ENCODE assay signal across 22 cellular contexts in genomic region chr19:13129384-13129783, GRCh38. TPM values are rescaled to one million over a fixed set of nuclear protein-coding genes. Genes with fewer than 3 reads are reported as not detected.
"Had no signal": no experiment of that assay in that cellular context is flagged by ENCODE, and none has a peak within 500 bp of the region (broad histone marks: within the 10 kb centered on the region; RNA-seq: fewer than 3 reads in every experiment).

No MANE protein-coding gene starts in this region.

- H3K27ac ChIP-seq: KMS-11 had no signal

- H3K9ac ChIP-seq: KMS-11, SK-N-SH had no signal

- H3K4me2 ChIP-seq: KMS-11, SK-N-SH had no signal

- FAIRE-seq: RCC 7860 had no signal

- H3K9me3 ChIP-seq: SK-N-SH had no signal

- DNase-seq: IMR-90, Kasumi-1, MM.1S, NCI-H1092 treated with DMSO at 0.1 percent for 48 hours, NCI-H1436, NCI-H187, NCI-H2029, NCI-H2081 treated with DMSO at 0.1 percent for 48 hours, NCI-H2171, NCI-H226, NCI-H446, NCI-H510A, NCI-H524 treated with DMSO at 0.1 percent for 48 hours, NCI-H69, NCI-H774, RPMI8226, SHP77, SK-N-SH had no signal

RNA-seq across cellular contexts. Expression of gene LYL1, which starts 26.7 kb away (rescaled TPM):
- total RNA-seq: M059J, SK-MEL-5 had no signal
